Comparison of ENCODE assay signal across 19 cellular contexts in the genomic region with DNA sequence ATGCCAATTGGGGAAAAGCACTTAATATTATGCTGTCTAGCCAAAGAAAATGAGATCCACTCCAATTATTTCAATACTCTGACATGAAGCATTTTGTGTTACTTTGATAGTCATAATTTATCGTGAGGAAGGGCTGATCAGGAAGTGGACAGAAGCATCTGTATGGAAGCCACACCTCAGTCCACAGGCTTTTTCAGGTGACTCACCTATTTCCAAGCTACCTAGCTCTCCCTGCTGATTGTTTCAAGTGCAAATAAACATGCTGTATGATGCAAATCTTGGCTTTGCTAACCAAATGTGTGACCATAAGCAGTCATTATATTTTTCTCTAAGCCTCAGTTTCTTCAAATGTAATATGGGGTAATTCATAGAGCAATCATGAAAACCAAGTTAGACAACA. TPM values are rescaled to one million over a fixed set of nuclear protein-coding genes. Genes with fewer than 3 reads are reported as not detected.
"Had no signal": no experiment of that assay in that cellular context is flagged by ENCODE, and none has a peak within 500 bp of the region (broad histone marks: within the 10 kb centered on the region; RNA-seq: fewer than 3 reads in every experiment).

No MANE protein-coding gene starts in this region.

- H3K4me3 ChIP-seq: mucosa of descending colon, skin epidermis, tibial artery had no signal

- H3K27ac Mint-ChIP-seq: activated CD8-positive, alpha-beta memory T cell treated with anti-CD3 and anti-CD28 coated beads, Interleukin-2, amount 10 ng/mL, durations not matched to agents 7 days and 5 days; activated naive CD4-positive, alpha-beta T cell treated with anti-CD3 and anti-CD28 coated beads, Interleukin-2, amount 50 U/mL, for 72 hours; brain; immature natural killer cell; naive thymus-derived CD8-positive, alpha-beta T cell had no signal

- ATAC-seq: activated CD4-positive, CD25-positive, alpha-beta regulatory T cell treated with anti-CD3 and anti-CD28 coated beads, Interleukin-2, amount 50 U/mL, for 24 hours; activated CD8-positive, alpha-beta memory T cell treated with anti-CD3 and anti-CD28 coated beads, Interleukin-2, amount 10 ng/mL, durations not matched to agents 7 days and 5 days; activated naive CD4-positive, alpha-beta T cell treated with anti-CD3 and anti-CD28 coated beads, Interleukin-2, amount 50 U/mL, for 72 hours; activated T-cell treated with anti-CD3 and anti-CD28 coated beads, Interleukin-2, amount 50 U/mL, for 4 hours; left colon; mucosa of descending colon; naive thymus-derived CD8-positive, alpha-beta T cell had no signal

- H3K27me3 ChIP-seq: neutrophil, tibial artery had no signal

- H3K27me3 Mint-ChIP-seq: activated CD8-positive, alpha-beta memory T cell treated with anti-CD3 and anti-CD28 coated beads, Interleukin-2, amount 10 ng/mL, durations not matched to agents 7 days and 5 days had no signal

- H3K36me3 ChIP-seq: neutrophil, tibial artery had no signal

- H3K27ac ChIP-seq: neutrophil, skin epidermis, tibial artery had no signal

- H3K4me3 Mint-ChIP-seq: activated CD8-positive, alpha-beta memory T cell treated with anti-CD3 and anti-CD28 coated beads, Interleukin-2, amount 10 ng/mL, durations not matched to agents 7 days and 5 days; activated T-cell treated with anti-CD3 and anti-CD28 coated beads, Interleukin-2, amount 50 U/mL, for 4 hours; brain; immature natural killer cell; naive thymus-derived CD8-positive, alpha-beta T cell had no signal

- H3K9me3 Mint-ChIP-seq: activated naive CD4-positive, alpha-beta T cell treated with anti-CD3 and anti-CD28 coated beads, Interleukin-2, amount 50 U/mL, for 72 hours; brain had no signal

- H3K36me3 Mint-ChIP-seq: activated CD8-positive, alpha-beta memory T cell treated with anti-CD3 and anti-CD28 coated beads, Interleukin-2, amount 10 ng/mL, durations not matched to agents 7 days and 5 days; activated naive CD4-positive, alpha-beta T cell treated with anti-CD3 and anti-CD28 coated beads, Interleukin-2, amount 50 U/mL, for 72 hours; brain; immature natural killer cell; naive thymus-derived CD8-positive, alpha-beta T cell had no signal

- DNase-seq: activated CD4-positive, alpha-beta T cell treated with anti-CD3 and anti-CD28 coated beads, Interleukin-2, amount 50 U/mL, for 4 hours; activated CD8-positive, alpha-beta memory T cell treated with anti-CD3 and anti-CD28 coated beads, Interleukin-2, amount 10 ng/mL, durations not matched to agents 7 days and 5 days; activated effector memory CD4-positive, alpha-beta T cell treated with anti-CD3 and anti-CD28 coated beads, Interleukin-2, amount 50 U/mL, for 16 hours; activated T-cell treated with anti-CD3 and anti-CD28 coated beads, Interleukin-2, amount 50 U/mL, for 4 hours; amniotic stem cell; dermis blood vessel endothelial cell; immature natural killer cell; left colon; mucosa of descending colon; naive thymus-derived CD8-positive, alpha-beta T cell; posterior cingulate gyrus; tibial artery had no signal

- H3K4me1 Mint-ChIP-seq: activated CD8-positive, alpha-beta memory T cell treated with anti-CD3 and anti-CD28 coated beads, Interleukin-2, amount 10 ng/mL, durations not matched to agents 7 days and 5 days; immature natural killer cell; naive thymus-derived CD8-positive, alpha-beta T cell had no signal

- H3K9me3 ChIP-seq: mucosa of descending colon, neutrophil, tibial artery had no signal

- H3K4me1 ChIP-seq: tibial artery had no signal

RNA-seq across cellular contexts. Expression of a gene that starts 30.8 kb away (rescaled TPM):
- total RNA-seq: activated CD8-positive, alpha-beta memory T cell treated with anti-CD3 and anti-CD28 coated beads, Interleukin-2, amount 10 ng/mL, durations not matched to agents 7 days and 5 days; activated naive CD4-positive, alpha-beta T cell treated with anti-CD3 and anti-CD28 coated beads, Interleukin-2, amount 50 U/mL, for 72 hours; cerebellum; dermis blood vessel endothelial cell; naive thymus-derived CD8-positive, alpha-beta T cell; T-helper 2 cell treated with Interferon-gamma antibody and Interleukin-4, amounts not matched to agents 100 ng/mL and 5 ng/mL, for 36 hours had no signal
